In genomic region chr5:159581502-159582249, GRCh38 we compare ENCODE assay signal across 11 cellular contexts.
DNase-seq lines count a peak whose midpoint lies in the region; ATAC-seq and TF ChIP-seq lines count a peak whose summit lies in the region.
"Had no signal": no experiment of that assay in that cellular context is flagged by ENCODE, and none has a peak within 500 bp of the region (broad histone marks: within the 10 kb centered on the region; RNA-seq: fewer than 3 reads in every experiment).

No MANE protein-coding gene starts in this region.

- no peaks in the 10 kb centered on the region for H3K4me1 Mint-ChIP-seq in progenitor cell of endocrine pancreas (ENCODE audit: low read depth)
- H3K4me1 Mint-ChIP-seq in activated CD4-positive, alpha-beta memory T cell treated with anti-CD3 and anti-CD28 coated beads, Interleukin-2, amount 10 ng/mL, durations not matched to agents 7 days and 5 days, result no peaks in the 10 kb centered on the region
- H3K4me1 Mint-ChIP-seq: B cell had no signal

- H3K36me3 Mint-ChIP-seq in progenitor cell of endocrine pancreas (ENCODE audit: insufficient read depth), result no peaks in the 10 kb centered on the region
- H3K36me3 Mint-ChIP-seq in activated CD4-positive, alpha-beta memory T cell treated with anti-CD3 and anti-CD28 coated beads, Interleukin-2, amount 10 ng/mL, durations not matched to agents 7 days and 5 days (ENCODE audit: low read depth), result no peaks in the 10 kb centered on the region

- CTCF ChIA-PET in activated CD4-positive, alpha-beta memory T cell treated with anti-CD3 and anti-CD28 coated beads, Interleukin-2, amount 10 ng/mL, durations not matched to agents 7 days and 5 days (lab: Charles Lee), result no interaction called here

- DNase-seq in NCI-H1436 (lab: John Stamatoyannopoulos, UW), result peak; percentile 21
- DNase-seq in NCI-H1436 treated with DMSO at 0.1 percent for 48 hours (lab: John Stamatoyannopoulos, UW), result no peak
- peak; percentile 1 for DNase-seq in NCI-H1417 treated with DMSO at 0.1 percent for 48 hours (lab: John Stamatoyannopoulos, UW)
- DNase-seq in cerebellar cortex (ENCODE audit: low spot score), result peak; percentile 55
- DNase-seq in progenitor cell of endocrine pancreas (ENCODE audit: low spot score, unreplicated experiment), result no peak
- no peak for DNase-seq in activated CD4-positive, alpha-beta memory T cell treated with anti-CD3 and anti-CD28 coated beads, Interleukin-2, amount 10 ng/mL, durations not matched to agents 7 days and 5 days
- no peak for DNase-seq in cortex of kidney (lab: John Stamatoyannopoulos, UW)
- DNase-seq: activated CD4-positive, alpha-beta T cell treated with anti-CD3 and anti-CD28 coated beads for 4 hours had no signal

- no peaks in the 10 kb centered on the region for H3K9me3 Mint-ChIP-seq in progenitor cell of endocrine pancreas (ENCODE audit: low read depth)
- no peaks in the 10 kb centered on the region for H3K9me3 Mint-ChIP-seq in activated CD4-positive, alpha-beta memory T cell treated with anti-CD3 and anti-CD28 coated beads, Interleukin-2, amount 10 ng/mL, durations not matched to agents 7 days and 5 days

- H3K4me3 Mint-ChIP-seq in progenitor cell of endocrine pancreas (ENCODE audit: low read depth), result no peak overlapping the region
- H3K4me3 Mint-ChIP-seq in activated CD4-positive, alpha-beta memory T cell treated with anti-CD3 and anti-CD28 coated beads, Interleukin-2, amount 10 ng/mL, durations not matched to agents 7 days and 5 days, result no peak overlapping the region
- H3K4me3 Mint-ChIP-seq: B cell; natural killer cell treated with Interleukin-12 subunit alpha and Interleukin-12 subunit beta and Interleukin-15 and Interleukin-18, amount 100 ng/mL, for 72 hours had no signal

- ATAC-seq in GM21737 (IDR thresholded peaks at IDR 0.05; ENCODE audit: unreplicated experiment), result no peak
- ATAC-seq: natural killer cell treated with Interleukin-12 subunit alpha and Interleukin-12 subunit beta and Interleukin-15 and Interleukin-18, amount 100 ng/mL, for 72 hours had no signal

- POLR2A ChIA-PET in activated CD4-positive, alpha-beta memory T cell treated with anti-CD3 and anti-CD28 coated beads, Interleukin-2, amount 10 ng/mL, durations not matched to agents 7 days and 5 days (lab: Charles Lee), result no interaction called here

- peak overlapping the region; percentile 34 for H3K27ac Mint-ChIP-seq in progenitor cell of endocrine pancreas
- no peak overlapping the region for H3K27ac Mint-ChIP-seq in activated CD4-positive, alpha-beta memory T cell treated with anti-CD3 and anti-CD28 coated beads, Interleukin-2, amount 10 ng/mL, durations not matched to agents 7 days and 5 days
- H3K27ac Mint-ChIP-seq: B cell; natural killer cell treated with Interleukin-12 subunit alpha and Interleukin-12 subunit beta and Interleukin-15 and Interleukin-18, amount 100 ng/mL, for 72 hours had no signal

- H3K27me3 Mint-ChIP-seq in progenitor cell of endocrine pancreas, result peaks cover 3% of the 10 kb centered on the region
- H3K27me3 Mint-ChIP-seq in activated CD4-positive, alpha-beta memory T cell treated with anti-CD3 and anti-CD28 coated beads, Interleukin-2, amount 10 ng/mL, durations not matched to agents 7 days and 5 days, result peaks cover 5% of the 10 kb centered on the region
- H3K27me3 Mint-ChIP-seq: B cell had no signal

- no peak for TF ChIP-seq CTCF in progenitor cell of endocrine pancreas (IDR thresholded peaks at IDR 0.05; ENCODE audit: unreplicated experiment)

Comparison
In these comparisons a context has a peak if more than half of its experiments do, and no peak if none do; other contexts are left out.
1. DNase-seq: peak in NCI-H1436 (single experiment), NCI-H1417 treated with DMSO at 0.1 percent for 48 hours (single experiment) and cerebellar cortex (single experiment); none in NCI-H1436 treated with DMSO at 0.1 percent for 48 hours (single experiment), progenitor cell of endocrine pancreas (single experiment), activated CD4-positive, alpha-beta memory T cell treated with anti-CD3 and anti-CD28 coated beads, Interleukin-2, amount 10 ng/mL, durations not matched to agents 7 days and 5 days (single experiment) and cortex of kidney (single experiment).